14 cellular contexts compared by ENCODE assay signal in genomic region chr17:41895617-41896016, GRCh38. TPM values are rescaled to one million over a fixed set of nuclear protein-coding genes. Genes with fewer than 3 reads are reported as not detected.
DNase-seq lines count a peak whose midpoint lies in the region; ATAC-seq, FAIRE-seq and TF ChIP-seq lines count a peak whose summit lies in the region.
"Had no signal": no experiment of that assay in that cellular context is flagged by ENCODE, and none has a peak within 500 bp of the region (broad histone marks: within the 10 kb centered on the region; RNA-seq: fewer than 3 reads in every experiment).

No MANE protein-coding gene starts in this region.

- H3K36me3 ChIP-seq in WERI-Rb-1 (peaks cover 100% of the 10 kb centered on the region), pancreas (peaks cover 7 to 54% (median 35%) of the 10 kb centered on the region in 3 donors), kidney (ENCODE audit: control insufficient read depth in 1 of 2, insufficient read depth in 2 of 2, low read length in 2 of 2) (peaks cover 34 to 42% of the 10 kb centered on the region in 2 donors)

- CTCF ChIA-PET in AG04450 (lab: Charles Lee) = interaction anchor here (0.8 to 1.1 kb wide), 3 partner anchors 23 to 158 kb away, joined by 3 read pairs; partner anchors contain the start of gene ACLY

- no peak overlapping the region for H3K9ac ChIP-seq in kidney (ENCODE audit: low read length in 2 of 2)

- FAIRE-seq in pancreas (lab: Jason Lieb, UNC) (no peak), kidney (lab: Jason Lieb, UNC) (no peak)

- no peaks in the 10 kb centered on the region for H3K27me3 ChIP-seq in AG04450 (ENCODE audit: control insufficient read depth, insufficient read depth, low read length)
- no peaks in the 10 kb centered on the region for H3K27me3 ChIP-seq in WERI-Rb-1 (ENCODE audit: insufficient read depth, low read depth, severe bottlenecking)
- no peaks in the 10 kb centered on the region for H3K27me3 ChIP-seq in pancreas
- H3K27me3 ChIP-seq: SJCRH30 had no signal

- H3K9me3 ChIP-seq in AG04450 (ENCODE audit: control insufficient read depth, insufficient read depth, low read length) (no peaks in the 10 kb centered on the region), WERI-Rb-1 (ENCODE audit: severe bottlenecking) (no peaks in the 10 kb centered on the region), pancreas (no peaks in the 10 kb centered on the region), kidney (ENCODE audit: control insufficient read depth in 1 of 2, low read length in 2 of 2) (no peaks in the 10 kb centered on the region)
- H3K9me3 ChIP-seq: SJCRH30 had no signal

- intact Hi-C loops in pancreas (cut with DNase I) = no loop called here
- intact Hi-C loops in kidney (cut with DNase I) = no loop called here

- H3K27ac Mint-ChIP-seq in glutamatergic neuron (ENCODE audit: unreplicated experiment) = peak overlapping the region; percentile 43
- H3K27ac Mint-ChIP-seq in activated naive CD8-positive, alpha-beta T cell treated with anti-CD3 and anti-CD28 coated beads, Interleukin-2, amount 50 U/mL, for 24 hours = no peak overlapping the region
- no peak overlapping the region for H3K27ac Mint-ChIP-seq in T-helper 2 cell treated with Interferon-gamma antibody and Interleukin-4, amounts not matched to agents 5 μg/mL and 100 μg/mL, for 36 hours
- H3K27ac Mint-ChIP-seq: activated B cell treated with CpG ODN at 0.5 μM for 24 hours had no signal

- no peak for DNase-seq in AG04450 (ENCODE audit: low read depth, low spot score)
- peak; percentile 39 for DNase-seq in WERI-Rb-1
- DNase-seq in glutamatergic neuron = no peak
- peak in 2 of 6 donors; percentile 47 to 58 for DNase-seq in pancreas
- no peak for DNase-seq in activated naive CD8-positive, alpha-beta T cell treated with anti-CD3 and anti-CD28 coated beads, Interleukin-2, amount 50 U/mL, for 24 hours
- DNase-seq in kidney = no peak
- DNase-seq in T-helper 2 cell treated with Interferon-gamma antibody and Interleukin-4, amounts not matched to agents 5 μg/mL and 100 μg/mL, for 36 hours (ENCODE audit: low spot score) = no peak
- DNase-seq: activated B cell treated with CpG ODN at 0.5 μM for 24 hours, AML-193, foreskin melanocyte, NCI-H1092 treated with DMSO at 0.1 percent for 48 hours, NCI-H524 treated with DMSO at 0.1 percent for 48 hours, SJCRH30 had no signal

- POLR2A ChIA-PET in AG04450 (lab: Yijun Ruan, JAX) = interaction anchor here (1.0 to 1.6 kb wide), 4 partner anchors 13 to 118 kb away, joined by 4 to 15 read pairs (median 4); partner anchors contain the start of gene ACLY

- TF ChIP-seq CTCF in AG04450 (IDR thresholded peaks at IDR 0.05; ENCODE audit: low read depth, low read length) (no peak), WERI-Rb-1 (IDR thresholded peaks at IDR 0.05; ENCODE audit: low read depth, low read length) (no peak), glutamatergic neuron (IDR thresholded peaks at IDR 0.05; ENCODE audit: partially characterized antibody, unreplicated experiment) (no peak), pancreas (IDR thresholded peaks at IDR 0.05) (no peak), kidney (IDR thresholded peaks at IDR 0.05; ENCODE audit: borderline replicate concordance, extremely low read depth, insufficient read depth) (no peak)

- H3K27ac ChIP-seq in AG04450 (ENCODE audit: low read depth, low read length) = peak overlapping the region; percentile 88
- no peak overlapping the region; the same call in 1 of the 2 replicates for H3K27ac ChIP-seq in WERI-Rb-1
- peak overlapping the region in 3 of 4 donors; percentile 26 to 58 (median 53) for H3K27ac ChIP-seq in pancreas
- H3K27ac ChIP-seq in kidney (ENCODE audit: low read depth in 2 of 2, low read length in 2 of 2) = no peak overlapping the region
- H3K27ac ChIP-seq: SJCRH30 had no signal

- H3K4me1 ChIP-seq in pancreas (peaks cover 0 to 13% (median 0%) of the 10 kb centered on the region in 3 donors), kidney (ENCODE audit: control insufficient read depth in 1 of 2, insufficient read depth in 1 of 2, low read depth in 1 of 2, low read length in 2 of 2) (peaks cover 0 to 3% of the 10 kb centered on the region in 2 donors)
- H3K4me1 ChIP-seq: SJCRH30 had no signal

- H3K4me3 ChIP-seq in AG04450 (ENCODE audit: low read depth, low read length) = no peak overlapping the region
- no peak overlapping the region for H3K4me3 ChIP-seq in WERI-Rb-1 (ENCODE audit: low read depth, low read length)
- H3K4me3 ChIP-seq in pancreas = no peak overlapping the region
- H3K4me3 ChIP-seq in kidney (ENCODE audit: low read length in 2 of 2) = no peak overlapping the region
- H3K4me3 ChIP-seq: SJCRH30 had no signal

- peak; percentile 14 to 60 (median 48) for ATAC-seq in pancreas
- ATAC-seq in activated naive CD8-positive, alpha-beta T cell treated with anti-CD3 and anti-CD28 coated beads, Interleukin-2, amount 50 U/mL, for 24 hours = no peak
- ATAC-seq in GM18873 (IDR thresholded peaks at IDR 0.05; ENCODE audit: low FRiP score, unreplicated experiment) = no peak

- no peak overlapping the region for H3K4me3 Mint-ChIP-seq in glutamatergic neuron (ENCODE audit: unreplicated experiment)
- H3K4me3 Mint-ChIP-seq in activated naive CD8-positive, alpha-beta T cell treated with anti-CD3 and anti-CD28 coated beads, Interleukin-2, amount 50 U/mL, for 24 hours = no peak overlapping the region
- no peak overlapping the region for H3K4me3 Mint-ChIP-seq in T-helper 2 cell treated with Interferon-gamma antibody and Interleukin-4, amounts not matched to agents 5 μg/mL and 100 μg/mL, for 36 hours
- H3K4me3 Mint-ChIP-seq: activated B cell treated with CpG ODN at 0.5 μM for 24 hours had no signal

- WGBS in pancreas, 2 donors = 20 to 29% methylated on average over 5 of the region's 5 CpGs

- peaks cover 3% of the 10 kb centered on the region for H3K4me1 Mint-ChIP-seq in glutamatergic neuron (ENCODE audit: low read depth, unreplicated experiment)
- no peaks in the 10 kb centered on the region for H3K4me1 Mint-ChIP-seq in activated naive CD8-positive, alpha-beta T cell treated with anti-CD3 and anti-CD28 coated beads, Interleukin-2, amount 50 U/mL, for 24 hours
- no peaks in the 10 kb centered on the region for H3K4me1 Mint-ChIP-seq in T-helper 2 cell treated with Interferon-gamma antibody and Interleukin-4, amounts not matched to agents 5 μg/mL and 100 μg/mL, for 36 hours (ENCODE audit: low read depth)
- H3K4me1 Mint-ChIP-seq: activated B cell treated with CpG ODN at 0.5 μM for 24 hours had no signal

- peaks cover 9% of the 10 kb centered on the region for H3K27me3 Mint-ChIP-seq in glutamatergic neuron (ENCODE audit: unreplicated experiment)
- H3K27me3 Mint-ChIP-seq in activated naive CD8-positive, alpha-beta T cell treated with anti-CD3 and anti-CD28 coated beads, Interleukin-2, amount 50 U/mL, for 24 hours = no peaks in the 10 kb centered on the region
- no peaks in the 10 kb centered on the region for H3K27me3 Mint-ChIP-seq in T-helper 2 cell treated with Interferon-gamma antibody and Interleukin-4, amounts not matched to agents 5 μg/mL and 100 μg/mL, for 36 hours (ENCODE audit: low read depth)
- H3K27me3 Mint-ChIP-seq: activated B cell treated with CpG ODN at 0.5 μM for 24 hours had no signal

- H3K36me3 Mint-ChIP-seq in glutamatergic neuron (ENCODE audit: unreplicated experiment) = no peaks in the 10 kb centered on the region
- peaks cover 60% of the 10 kb centered on the region for H3K36me3 Mint-ChIP-seq in activated naive CD8-positive, alpha-beta T cell treated with anti-CD3 and anti-CD28 coated beads, Interleukin-2, amount 50 U/mL, for 24 hours (ENCODE audit: low read depth)
- H3K36me3 Mint-ChIP-seq in T-helper 2 cell treated with Interferon-gamma antibody and Interleukin-4, amounts not matched to agents 5 μg/mL and 100 μg/mL, for 36 hours (ENCODE audit: low read depth) = peaks cover 48% of the 10 kb centered on the region

- H3K9me3 Mint-ChIP-seq in glutamatergic neuron (ENCODE audit: unreplicated experiment) = peaks cover 7% of the 10 kb centered on the region
- H3K9me3 Mint-ChIP-seq in activated naive CD8-positive, alpha-beta T cell treated with anti-CD3 and anti-CD28 coated beads, Interleukin-2, amount 50 U/mL, for 24 hours = no peaks in the 10 kb centered on the region
- no peaks in the 10 kb centered on the region for H3K9me3 Mint-ChIP-seq in T-helper 2 cell treated with Interferon-gamma antibody and Interleukin-4, amounts not matched to agents 5 μg/mL and 100 μg/mL, for 36 hours
- H3K9me3 Mint-ChIP-seq: activated B cell treated with CpG ODN at 0.5 μM for 24 hours had no signal

RNA-seq across cellular contexts. Expression of gene ACLY, which starts 23.1 kb away (rescaled TPM):
- polyA plus RNA-seq in AG04450 (2011; rRNA removed) (161 and 163 TPM in 2 replicates), pancreas (10 to 100 TPM; 22.0 to 68.7 TPM), kidney (ENCODE audit: insufficient read depth, low read depth, low replicate concordance) (33.7 TPM)
- polyA minus RNA-seq in AG04450 (2011; rRNA and poly(A)+ RNA removed) = 273 and 347 TPM in 2 replicates
- total RNA-seq in glutamatergic neuron (ENCODE audit: unreplicated experiment) (625 TPM), pancreas (100 to 1,000 TPM in 1 of 6 donors, 10 to 100 TPM in 5; 38.6 to 101 (median 58.3) TPM), kidney (104 TPM)

RNA-seq across cellular contexts. Expression of gene KLHL11, which starts 30.4 kb away (rescaled TPM):
- polyA plus RNA-seq in AG04450 (2011; rRNA removed) (7.6 and 9.3 TPM in 2 replicates), pancreas (under 1 TPM; 0.61 to 0.75 TPM), kidney (ENCODE audit: insufficient read depth, low read depth, low replicate concordance) (0.37 TPM)
- 28.0 and 39.1 TPM in 2 replicates for polyA minus RNA-seq in AG04450 (2011; rRNA and poly(A)+ RNA removed)
- total RNA-seq in glutamatergic neuron (ENCODE audit: unreplicated experiment) (17.4 TPM), pancreas (1 to 10 TPM; 4.3 to 7.8 (median 5.8) TPM), kidney (16.1 TPM)

RNA-seq across cellular contexts. Expression of gene ODAD4, which starts 34.8 kb away (rescaled TPM):
- polyA plus RNA-seq in AG04450 (2011; rRNA removed) (0.47 and 0.56 TPM in 2 replicates), pancreas (1 to 10 TPM; 1.2 to 4.1 TPM), kidney (ENCODE audit: insufficient read depth, low read depth, low replicate concordance) (4.6 TPM)
- polyA minus RNA-seq in AG04450 (2011; rRNA and poly(A)+ RNA removed) = 0.74 and 2.0 TPM in 2 replicates
- total RNA-seq in glutamatergic neuron (ENCODE audit: unreplicated experiment) (3.4 TPM), pancreas (under 1 TPM; 0.20 to 0.98 (median 0.57) TPM), kidney (6.0 TPM)

RNA-seq across cellular contexts. Expression of gene KLHL10, which starts 58.0 kb away (rescaled TPM):
- polyA plus RNA-seq in AG04450 (2011; rRNA removed) (0.06 TPM in 2 replicates), pancreas (under 1 TPM in 1 of 2 donors, not detected in 1; 0.02 TPM), kidney (ENCODE audit: insufficient read depth, low read depth, low replicate concordance) (not detected)
- not detected in 2 replicates for polyA minus RNA-seq in AG04450 (2011; rRNA and poly(A)+ RNA removed)
- total RNA-seq in glutamatergic neuron (ENCODE audit: unreplicated experiment) (not detected), pancreas (not detected), kidney (0.28 TPM)
- total RNA-seq: activated B cell treated with CpG ODN at 0.5 μM for 24 hours, SJCRH30 had no signal

RNA-seq across cellular contexts. Expression of gene NT5C3B, which starts 59.6 kb away (rescaled TPM):
- polyA plus RNA-seq in AG04450 (2011; rRNA removed) (97.4 and 106 TPM in 2 replicates), pancreas (100 to 1,000 TPM in 1 of 2 donors, 10 to 100 TPM in 1; 89.7 to 102 TPM), kidney (ENCODE audit: insufficient read depth, low read depth, low replicate concordance) (88.0 TPM)
- polyA minus RNA-seq in AG04450 (2011; rRNA and poly(A)+ RNA removed) = 46.1 and 49.6 TPM in 2 replicates
- total RNA-seq in glutamatergic neuron (ENCODE audit: unreplicated experiment) (165 TPM), pancreas (10 to 100 TPM; 24.2 to 35.6 (median 27.0) TPM), kidney (44.0 TPM)

Comparison
In these comparisons a context has a peak if more than half of its experiments do, and no peak if none do; other contexts are left out.
1. H3K27ac ChIP-seq: peak in AG04450 (single experiment) and pancreas (3 of 4); none in WERI-Rb-1 (single experiment) and kidney (0 of 2).
2. ATAC-seq: peak in pancreas (4 of 4); none in activated naive CD8-positive, alpha-beta T cell treated with anti-CD3 and anti-CD28 coated beads, Interleukin-2, amount 50 U/mL, for 24 hours (single experiment) and GM18873 (single experiment).